ENCODE assay signal across 20 cellular contexts in genomic region chr20:58595167-58595566, GRCh38. TPM values are rescaled to one million over a fixed set of nuclear protein-coding genes. Genes with fewer than 3 reads are reported as not detected.
DNase-seq lines count a peak whose midpoint lies in the region; ATAC-seq, FAIRE-seq and TF ChIP-seq lines count a peak whose summit lies in the region.
"Had no signal": no experiment of that assay in that cellular context is flagged by ENCODE, and none has a peak within 500 bp of the region (broad histone marks: within the 10 kb centered on the region; RNA-seq: fewer than 3 reads in every experiment).

No MANE protein-coding gene starts in this region.

- no peaks in the 10 kb centered on the region for H3K4me1 ChIP-seq in PC-3 (ENCODE audit: insufficient read depth, low read length)
- H3K4me1 ChIP-seq in sigmoid colon, result peaks cover 0 to 65% (median 52%) of the 10 kb centered on the region in 4 donors
- H3K4me1 ChIP-seq: A549, BE2C had no signal

- H3K79me2 ChIP-seq in PC-3 (ENCODE audit: low read length), result no peaks in the 10 kb centered on the region

- H3K4me3 ChIP-seq in PC-3 (ENCODE audit: low read length) (no peak overlapping the region), sigmoid colon (no peak overlapping the region)
- H3K4me3 ChIP-seq: A549, GM23248 had no signal

- POLR2A ChIA-PET in PC-3 (lab: Charles Lee; ENCODE audit: unreplicated experiment), result interaction anchor here (0.5 kb wide), 1 partner anchor 57 kb away, joined by 10 read pairs; no protein-coding TSS in a partner anchor

- BruUV-seq in PC-3 (replicated peaks; lab: Mats Ljungman, UMichigan), result no TSS peak

- H3F3A ChIP-seq in PC-3 (ENCODE audit: low read length, unreplicated experiment), result no peaks in the 10 kb centered on the region

- TF ChIP-seq CTCF in PC-3 (conservative IDR thresholded peaks at IDR 0.05; ENCODE audit: low read depth, low read length) (no peak), sigmoid colon (IDR thresholded peaks at IDR 0.05) (no peak)

- no peak overlapping the region for H2AFZ ChIP-seq in PC-3 (ENCODE audit: low read length)
- H2AFZ ChIP-seq: GM23248 had no signal

- H3K4me2 ChIP-seq in PC-3 (ENCODE audit: low read length), result no peak overlapping the region
- H3K4me2 ChIP-seq: A549 had no signal

- no peaks in the 10 kb centered on the region for H4K20me1 ChIP-seq in PC-3 (ENCODE audit: low read length)

- TF ChIP-seq EP300 in sigmoid colon (IDR thresholded peaks at IDR 0.05), result no peak

- H3K27me3 ChIP-seq in PC-3 (ENCODE audit: low read length), result peaks cover 5% of the 10 kb centered on the region; the same call in 1 of the 2 replicates
- H3K27me3 ChIP-seq in sigmoid colon, result no peaks in the 10 kb centered on the region
- H3K27me3 ChIP-seq: BE2C had no signal

- WGBS in sigmoid colon, 2 donors, result 18 to 64% methylated on average over 3 of the region's 3 CpGs

- no peak for TF ChIP-seq POLR2A in sigmoid colon (IDR thresholded peaks at IDR 0.05)

- H3K27ac ChIP-seq in PC-3 (ENCODE audit: low read length) (no peak overlapping the region), sigmoid colon (peak overlapping the region; percentile 82 to 87 (median 85))
- H3K27ac ChIP-seq: A549, C4-2B, GM23248 had no signal

- CTCF ChIA-PET in PC-3 (lab: Charles Lee), result no interaction called here

- H3K9ac ChIP-seq in PC-3 (ENCODE audit: low read length), result no peak overlapping the region
- H3K9ac ChIP-seq: GM23248 had no signal

- peak; percentile 83 for FAIRE-seq in HTR-8/SVneo (lab: Jason Lieb, UNC)
- FAIRE-seq: A549, D721Med, G401.6, GM12892, H54 had no signal

- DNase-seq in HTR-8/SVneo (ENCODE audit: insufficient read length, low spot score), result no peak
- DNase-seq in PC-3, result peak; percentile 13
- no peak for DNase-seq in left colon
- no peak for DNase-seq in sigmoid colon
- no peak for DNase-seq in NK-92 treated with Interleukin-12 subunit alpha and Interleukin-12 subunit beta, amount 100 ng/mL, for 24 hours (lab: John Stamatoyannopoulos, UW)
- DNase-seq: BE2C; CD4-positive, alpha-beta memory T cell; DMS153; DMS79 treated with DMSO at 0.1 percent for 48 hours; EL; GM23248 had no signal

- no peaks in the 10 kb centered on the region for H3K9me2 ChIP-seq in PC-3 (replicated peaks; ENCODE audit: low read length)

- H3K36me3 ChIP-seq in PC-3 (ENCODE audit: low read depth, low read length) (no peaks in the 10 kb centered on the region), sigmoid colon (no peaks in the 10 kb centered on the region)
- H3K36me3 ChIP-seq: BE2C had no signal

- H3K9me3 ChIP-seq in PC-3 (ENCODE audit: low read length) (no peaks in the 10 kb centered on the region), sigmoid colon (no peaks in the 10 kb centered on the region)
- H3K9me3 ChIP-seq: A549, BE2C had no signal

- ATAC-seq in PC-3 (no peak), left colon (peak; percentile 34), HG03108 (IDR thresholded peaks at IDR 0.05; ENCODE audit: unreplicated experiment) (no peak), HG03139 (IDR thresholded peaks at IDR 0.05; ENCODE audit: unreplicated experiment) (no peak)
- ATAC-seq: A549, HCT116 had no signal

- intact Hi-C loops in PC-3 (cut with micrococcal nuclease) (no loop called here), left colon (cut with DNase I, micrococcal nuclease) (no loop called here), sigmoid colon (cut with DNase I) (loop anchor here (5.0 kb wide), 1 partner anchor 52 kb away; no protein-coding TSS in a partner anchor)

RNA-seq across cellular contexts. Expression of gene STX16, which starts 55.9 kb away (rescaled TPM):
- total RNA-seq in PC-3 (2014; rRNA removed) (44.2 and 47.1 TPM in 2 replicates), left colon (10 to 100 TPM; 39.6 to 40.7 TPM), sigmoid colon (100 to 1,000 TPM in 1 of 4 donors, 10 to 100 TPM in 3; 42.8 to 126 (median 57.1) TPM)
- 10 to 100 TPM; 14.6 to 43.8 (median 15.6) TPM for polyA plus RNA-seq in sigmoid colon
